Comparison of ENCODE assay signal across 37 cellular contexts in genomic region chr1:185363205-185363604, GRCh38.
"Had no signal": no experiment of that assay in that cellular context is flagged by ENCODE, and none has a peak within 500 bp of the region (broad histone marks: within the 10 kb centered on the region; RNA-seq: fewer than 3 reads in every experiment).

No MANE protein-coding gene starts in this region.

- H3K4me3 ChIP-seq: ascending aorta, esophagus squamous epithelium, left ventricle myocardium inferior, lung, neural progenitor cell, psoas muscle, sigmoid colon, smooth muscle cell, stomach, thyroid gland, upper lobe of right lung had no signal

- H3K36me3 Mint-ChIP-seq: neural progenitor cell had no signal

- H3K27ac Mint-ChIP-seq: activated CD4-positive, alpha-beta memory T cell treated with anti-CD3 and anti-CD28 coated beads, Interleukin-2, amount 10 ng/mL, durations not matched to agents 7 days and 5 days; activated CD4-positive, alpha-beta T cell treated with anti-CD3 and anti-CD28 coated beads, Interleukin-2, amount 10 ng/mL, durations not matched to agents 7 days and 5 days; activated CD8-positive, alpha-beta memory T cell treated with anti-CD3 and anti-CD28 coated beads, Interleukin-2, amount 10 ng/mL, durations not matched to agents 7 days and 5 days; activated naive CD4-positive, alpha-beta T cell treated with anti-CD3 and anti-CD28 coated beads, Interleukin-2, amount 10 ng/mL, durations not matched to agents 7 days and 5 days; activated naive CD8-positive, alpha-beta T cell treated with anti-CD3 and anti-CD28 coated beads, Interleukin-2, amount 10 ng/mL, durations not matched to agents 7 days and 5 days; natural killer cell; neural progenitor cell; stimulated activated memory B cell treated with anti-CD40 and anti-IgM and Interleukin-4, amounts not matched to agents 10 μg/mL and 1 μg/mL and 100 μg/mL, for 72 hours; T-helper 17 cell had no signal

- H3K27me3 Mint-ChIP-seq: activated naive CD8-positive, alpha-beta T cell treated with anti-CD3 and anti-CD28 coated beads, Interleukin-2, amount 10 ng/mL, durations not matched to agents 7 days and 5 days; T-helper 17 cell had no signal

- H2AFZ ChIP-seq: neural progenitor cell, parathyroid adenoma had no signal

- H3K4me3 Mint-ChIP-seq: activated CD4-positive, alpha-beta memory T cell treated with anti-CD3 and anti-CD28 coated beads, Interleukin-2, amount 10 ng/mL, durations not matched to agents 7 days and 5 days; activated CD4-positive, alpha-beta T cell treated with anti-CD3 and anti-CD28 coated beads, Interleukin-2, amount 10 ng/mL, durations not matched to agents 7 days and 5 days; activated CD8-positive, alpha-beta memory T cell treated with anti-CD3 and anti-CD28 coated beads, Interleukin-2, amount 10 ng/mL, durations not matched to agents 7 days and 5 days; activated naive CD4-positive, alpha-beta T cell treated with anti-CD3 and anti-CD28 coated beads, Interleukin-2, amount 10 ng/mL, durations not matched to agents 7 days and 5 days; activated naive CD8-positive, alpha-beta T cell treated with anti-CD3 and anti-CD28 coated beads, Interleukin-2, amount 10 ng/mL, durations not matched to agents 7 days and 5 days; natural killer cell; neural progenitor cell; stimulated activated memory B cell treated with anti-CD40 and anti-IgM and Interleukin-4, amounts not matched to agents 10 μg/mL and 1 μg/mL and 100 μg/mL, for 72 hours; T-helper 17 cell had no signal

- H3K4me1 Mint-ChIP-seq: activated naive CD4-positive, alpha-beta T cell treated with anti-CD3 and anti-CD28 coated beads, Interleukin-2, amount 10 ng/mL, durations not matched to agents 7 days and 5 days had no signal

- DNase-seq: activated CD4-positive, alpha-beta memory T cell treated with anti-CD3 and anti-CD28 coated beads, Interleukin-2, amount 10 ng/mL, durations not matched to agents 7 days and 5 days; activated CD4-positive, alpha-beta T cell treated with anti-CD3 and anti-CD28 coated beads, Interleukin-2, amount 10 ng/mL, durations not matched to agents 7 days and 5 days; activated CD8-positive, alpha-beta memory T cell treated with anti-CD3 and anti-CD28 coated beads, Interleukin-2, amount 10 ng/mL, durations not matched to agents 7 days and 5 days; activated effector memory CD4-positive, alpha-beta T cell treated with anti-CD3 and anti-CD28 coated beads, Interleukin-2, amount 50 U/mL, for 16 hours; activated naive CD4-positive, alpha-beta T cell treated with anti-CD3 and anti-CD28 coated beads, Interleukin-2, amount 10 ng/mL, durations not matched to agents 7 days and 5 days; activated naive CD8-positive, alpha-beta T cell treated with anti-CD3 and anti-CD28 coated beads, Interleukin-2, amount 10 ng/mL, durations not matched to agents 7 days and 5 days; activated T-cell treated with anti-CD3 and anti-CD28 coated beads, Interleukin-2, amount 50 U/mL, for 48 hours; caudate nucleus; dermis blood vessel endothelial cell; effector CD4-positive, alpha-beta T cell; esophagus squamous epithelium; islet precursor cell; left ventricle myocardium inferior; mesendoderm; natural killer cell; occipital lobe; psoas muscle; sigmoid colon; stimulated activated CD4-positive, alpha-beta T cell treated with anti-CD3 and anti-CD28 coated beads, Interleukin-1b, Interleukin-23, amount 100 ng/mL, for 48 hours; stimulated activated CD4-positive, alpha-beta T cell treated with anti-CD3 and anti-CD28 coated beads, Interleukin-4, amount 100 ng/mL, for 4 hours; stimulated activated CD8-positive, alpha-beta memory T cell treated with anti-CD3 and anti-CD28 coated beads, Interleukin-4, amount 100 ng/mL, for 48 hours; stomach; T-helper 17 cell; T1000; thyroid gland; upper lobe of right lung; WERI-Rb-1 had no signal

- H3K9ac ChIP-seq: neural progenitor cell, parathyroid adenoma had no signal

- H3K36me3 ChIP-seq: ascending aorta, esophagus squamous epithelium, left ventricle myocardium inferior, neural progenitor cell, sigmoid colon, stomach, thyroid gland, upper lobe of right lung, WERI-Rb-1 had no signal

- H3K9me3 ChIP-seq: psoas muscle, thyroid gland, upper lobe of right lung had no signal

- H3K4me1 ChIP-seq: ascending aorta, left ventricle myocardium inferior, parathyroid adenoma, psoas muscle, sigmoid colon, stomach, thyroid gland, upper lobe of right lung had no signal

- H3K27ac ChIP-seq: ascending aorta, epithelial cell of prostate, left ventricle myocardium inferior, neural progenitor cell, parathyroid adenoma, psoas muscle, sigmoid colon, stomach, thyroid gland, upper lobe of right lung, WERI-Rb-1 had no signal

- H3K4me2 ChIP-seq: neural progenitor cell, smooth muscle cell had no signal

- H3K27me3 ChIP-seq: ascending aorta, esophagus squamous epithelium, neural progenitor cell, sigmoid colon, stomach, thyroid gland, upper lobe of right lung had no signal

- H3K79me2 ChIP-seq: parathyroid adenoma had no signal

- FAIRE-seq: endometrium, frontal cortex had no signal

- ATAC-seq: activated CD4-positive, CD25-positive, alpha-beta regulatory T cell treated with anti-CD3 and anti-CD28 coated beads, Interleukin-2, amount 50 U/mL, for 24 hours; activated CD8-positive, alpha-beta memory T cell treated with anti-CD3 and anti-CD28 coated beads, Interleukin-2, amount 10 ng/mL, durations not matched to agents 7 days and 5 days; natural killer cell; psoas muscle; stimulated activated memory B cell treated with anti-CD40 and anti-IgM and Interleukin-4, amounts not matched to agents 10 μg/mL and 1 μg/mL and 100 μg/mL, for 72 hours; T-helper 17 cell; upper lobe of right lung had no signal
